ENCODE assay signal across 9 cellular contexts in genomic region chr14:104370256-104370870, GRCh38.
DNase-seq lines count a peak whose midpoint lies in the region; ATAC-seq and TF ChIP-seq lines count a peak whose summit lies in the region.
"Had no signal": no experiment of that assay in that cellular context is flagged by ENCODE, and none has a peak within 500 bp of the region (broad histone marks: within the 10 kb centered on the region; RNA-seq: fewer than 3 reads in every experiment).

No MANE protein-coding gene starts in this region.

- no peaks in the 10 kb centered on the region for H3K36me3 ChIP-seq in lower lobe of right lung

- no peak overlapping the region for H3K4me3 ChIP-seq in lower lobe of right lung

- peak; percentile 76 for DNase-seq in D341Med (ENCODE audit: low spot score)
- DNase-seq in M059J (ENCODE audit: low read depth): peak; percentile 1
- peak; percentile 66 for DNase-seq in WTC11 (ENCODE audit: low spot score)
- peak; percentile 37 for DNase-seq in lower lobe of right lung
- no peak for DNase-seq in activated T-cell treated with anti-CD3 and anti-CD28 coated beads, Interleukin-2, amount 50 U/mL, for 4 hours
- DNase-seq in COLO829 (ENCODE audit: low spot score): no peak
- DNase-seq in mesenteric fat pad (ENCODE audit: low spot score): no peak
- DNase-seq: activated T-cell treated with anti-CD3 and anti-CD28 coated beads, Interleukin-2, amount 50 U/mL, for 48 hours had no signal

- no peaks in the 10 kb centered on the region for H3K9me3 Mint-ChIP-seq in WTC11
- peaks cover 3% of the 10 kb centered on the region for H3K9me3 Mint-ChIP-seq in activated T-cell treated with anti-CD3 and anti-CD28 coated beads, Interleukin-2, amount 50 U/mL, for 4 hours

- CTCF ChIA-PET in WTC11 (lab: Charles Lee): interaction anchor here (0.6 to 1.9 kb wide), 22 partner anchors 11 to 233 kb away, joined by 3 to 19 read pairs (median 4); no protein-coding TSS in a partner anchor

- H3K4me3 Mint-ChIP-seq in WTC11: no peak overlapping the region
- no peak overlapping the region for H3K4me3 Mint-ChIP-seq in activated T-cell treated with anti-CD3 and anti-CD28 coated beads, Interleukin-2, amount 50 U/mL, for 4 hours

- H3K4me1 Mint-ChIP-seq in WTC11: peaks cover 4% of the 10 kb centered on the region; the same call in 1 of the 2 replicates
- H3K4me1 Mint-ChIP-seq in activated T-cell treated with anti-CD3 and anti-CD28 coated beads, Interleukin-2, amount 50 U/mL, for 4 hours (ENCODE audit: low read depth): peaks cover 4% of the 10 kb centered on the region

- H3K36me3 Mint-ChIP-seq in WTC11: no peaks in the 10 kb centered on the region
- no peaks in the 10 kb centered on the region for H3K36me3 Mint-ChIP-seq in activated T-cell treated with anti-CD3 and anti-CD28 coated beads, Interleukin-2, amount 50 U/mL, for 4 hours (ENCODE audit: insufficient read depth)

- no peak overlapping the region for H3K27ac ChIP-seq in lower lobe of right lung

- H3K27ac Mint-ChIP-seq in WTC11: no peak overlapping the region

- H3K27me3 ChIP-seq in lower lobe of right lung (ENCODE audit: low read depth): peaks cover 17% of the 10 kb centered on the region

- POLR2A ChIA-PET in WTC11 (lab: Charles Lee): no interaction called here

- peak; percentile 82 for ATAC-seq in WTC11
- no peak for ATAC-seq in lower lobe of right lung
- no peak for ATAC-seq in HG02759 (IDR thresholded peaks at IDR 0.05; ENCODE audit: unreplicated experiment)
- ATAC-seq in activated T-cell treated with anti-CD3 and anti-CD28 coated beads, Interleukin-2, amount 50 U/mL, for 4 hours: no peak

- TF ChIP-seq CTCF in WTC11 (IDR thresholded peaks at IDR 0.05) (no peak), lower lobe of right lung (IDR thresholded peaks at IDR 0.05) (peak; percentile 31)

- H3K4me1 ChIP-seq in lower lobe of right lung: no peaks in the 10 kb centered on the region

- H3K27me3 Mint-ChIP-seq in WTC11 (ENCODE audit: low read depth): no peaks in the 10 kb centered on the region; the same call in 1 of the 2 replicates
- no peaks in the 10 kb centered on the region for H3K27me3 Mint-ChIP-seq in activated T-cell treated with anti-CD3 and anti-CD28 coated beads, Interleukin-2, amount 50 U/mL, for 4 hours (ENCODE audit: low read depth)

- intact Hi-C loops in lower lobe of right lung (cut with DNase I): no loop called here

- H3K9me3 ChIP-seq in lower lobe of right lung: no peaks in the 10 kb centered on the region

TF ChIP-seq in WTC11, 78 proteins besides CTCF, POLR2A, EP300 and RAD21:
- TF ChIP-seq, protein P1, sequence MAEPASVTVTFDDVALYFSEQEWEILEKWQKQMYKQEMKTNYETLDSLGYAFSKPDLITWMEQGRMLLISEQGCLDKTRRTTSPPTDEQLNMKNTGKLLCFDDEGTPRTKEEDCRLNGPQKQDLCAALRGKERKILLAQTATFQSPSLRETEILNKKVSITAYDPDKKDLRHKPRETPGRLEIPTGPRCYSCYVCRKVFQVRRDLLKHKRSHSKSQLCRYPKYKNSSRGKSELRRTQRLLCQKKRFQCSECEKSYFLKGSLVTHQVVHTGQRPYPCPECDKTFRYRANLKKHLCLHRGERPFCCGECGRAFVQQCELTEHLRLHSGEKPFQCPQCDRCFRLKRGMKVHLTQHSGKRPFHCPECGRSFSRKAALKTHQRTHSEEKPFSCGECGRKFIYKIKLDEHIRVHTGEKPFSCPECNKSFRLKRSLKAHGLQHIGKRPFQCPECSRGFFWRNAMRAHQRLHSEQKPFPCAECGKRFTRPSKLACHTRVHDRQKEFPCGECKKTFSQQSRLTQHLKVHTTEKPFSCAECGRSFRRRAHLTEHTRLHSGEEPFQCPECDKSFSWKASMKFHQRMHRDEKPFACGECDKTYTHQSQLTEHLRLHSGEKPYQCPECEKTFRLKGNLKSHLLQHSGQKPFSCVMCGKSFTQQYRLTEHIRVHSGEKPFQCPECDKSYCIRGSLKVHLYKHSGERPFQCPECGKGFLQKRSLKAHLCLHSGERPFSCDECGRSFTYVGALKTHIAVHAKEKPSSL (CRISPR knock-in tag; conservative IDR thresholded peaks at IDR 0.05): no peak
- TF ChIP-seq ZNF232 (CRISPR knock-in tag; IDR thresholded peaks at IDR 0.05) (no peak), CDX4 (CRISPR knock-in tag; IDR thresholded peaks at IDR 0.05; ENCODE audit: borderline replicate concordance) (no peak)
- TF ChIP-seq, protein P2, sequence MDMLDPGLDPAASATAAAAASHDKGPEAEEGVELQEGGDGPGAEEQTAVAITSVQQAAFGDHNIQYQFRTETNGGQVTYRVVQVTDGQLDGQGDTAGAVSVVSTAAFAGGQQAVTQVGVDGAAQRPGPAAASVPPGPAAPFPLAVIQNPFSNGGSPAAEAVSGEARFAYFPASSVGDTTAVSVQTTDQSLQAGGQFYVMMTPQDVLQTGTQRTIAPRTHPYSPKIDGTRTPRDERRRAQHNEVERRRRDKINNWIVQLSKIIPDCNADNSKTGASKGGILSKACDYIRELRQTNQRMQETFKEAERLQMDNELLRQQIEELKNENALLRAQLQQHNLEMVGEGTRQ (CRISPR knock-in tag; IDR thresholded peaks at IDR 0.05): no peak
- TF ChIP-seq, protein P3, sequence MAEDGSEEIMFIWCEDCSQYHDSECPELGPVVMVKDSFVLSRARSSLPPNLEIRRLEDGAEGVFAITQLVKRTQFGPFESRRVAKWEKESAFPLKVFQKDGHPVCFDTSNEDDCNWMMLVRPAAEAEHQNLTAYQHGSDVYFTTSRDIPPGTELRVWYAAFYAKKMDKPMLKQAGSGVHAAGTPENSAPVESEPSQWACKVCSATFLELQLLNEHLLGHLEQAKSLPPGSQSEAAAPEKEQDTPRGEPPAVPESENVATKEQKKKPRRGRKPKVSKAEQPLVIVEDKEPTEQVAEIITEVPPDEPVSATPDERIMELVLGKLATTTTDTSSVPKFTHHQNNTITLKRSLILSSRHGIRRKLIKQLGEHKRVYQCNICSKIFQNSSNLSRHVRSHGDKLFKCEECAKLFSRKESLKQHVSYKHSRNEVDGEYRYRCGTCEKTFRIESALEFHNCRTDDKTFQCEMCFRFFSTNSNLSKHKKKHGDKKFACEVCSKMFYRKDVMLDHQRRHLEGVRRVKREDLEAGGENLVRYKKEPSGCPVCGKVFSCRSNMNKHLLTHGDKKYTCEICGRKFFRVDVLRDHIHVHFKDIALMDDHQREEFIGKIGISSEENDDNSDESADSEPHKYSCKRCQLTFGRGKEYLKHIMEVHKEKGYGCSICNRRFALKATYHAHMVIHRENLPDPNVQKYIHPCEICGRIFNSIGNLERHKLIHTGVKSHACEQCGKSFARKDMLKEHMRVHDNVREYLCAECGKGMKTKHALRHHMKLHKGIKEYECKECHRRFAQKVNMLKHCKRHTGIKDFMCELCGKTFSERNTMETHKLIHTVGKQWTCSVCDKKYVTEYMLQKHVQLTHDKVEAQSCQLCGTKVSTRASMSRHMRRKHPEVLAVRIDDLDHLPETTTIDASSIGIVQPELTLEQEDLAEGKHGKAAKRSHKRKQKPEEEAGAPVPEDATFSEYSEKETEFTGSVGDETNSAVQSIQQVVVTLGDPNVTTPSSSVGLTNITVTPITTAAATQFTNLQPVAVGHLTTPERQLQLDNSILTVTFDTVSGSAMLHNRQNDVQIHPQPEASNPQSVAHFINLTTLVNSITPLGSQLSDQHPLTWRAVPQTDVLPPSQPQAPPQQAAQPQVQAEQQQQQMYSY (CRISPR knock-in tag; IDR thresholded peaks at IDR 0.05): no peak
TF ChIP-seq in WTC11: peak in this region for 0.

Comparison
In these comparisons a context has a peak if more than half of its experiments do, and no peak if none do; other contexts are left out.
1. DNase-seq: peak in D341Med (single experiment), M059J (single experiment), WTC11 (single experiment) and lower lobe of right lung (single experiment); none in activated T-cell treated with anti-CD3 and anti-CD28 coated beads, Interleukin-2, amount 50 U/mL, for 4 hours (single experiment), COLO829 (single experiment) and mesenteric fat pad (single experiment).